7 cellular contexts compared by ENCODE assay signal in genomic region chr3:184289426-184289938, GRCh38. TPM values are rescaled to one million over a fixed set of nuclear protein-coding genes. Genes with fewer than 3 reads are reported as not detected.
DNase-seq lines count a peak whose midpoint lies in the region; ATAC-seq and TF ChIP-seq lines count a peak whose summit lies in the region.

No MANE protein-coding gene starts in this region.

- no peak overlapping the region for H3K4me3 ChIP-seq in GM12875 (ENCODE audit: low read depth, low read length)
- H3K4me3 ChIP-seq in hepatocyte: no peak overlapping the region

- H3K36me3 ChIP-seq in hepatocyte (replicated peaks; ENCODE audit: insufficient read depth, low read depth): no peaks in the 10 kb centered on the region

- H3K27ac ChIP-seq in hepatocyte: no peak overlapping the region

- no peak overlapping the region for H2AFZ ChIP-seq in hepatocyte

- peaks cover 5% of the 10 kb centered on the region for H3K27me3 ChIP-seq in hepatocyte

- ATAC-seq in GM18511 (IDR thresholded peaks at IDR 0.05; ENCODE audit: unreplicated experiment): no peak

- no peaks in the 10 kb centered on the region for H3K9me3 ChIP-seq in hepatocyte (ENCODE audit: low read depth)

- H3K9me2 ChIP-seq in hepatocyte (replicated peaks; ENCODE audit: insufficient read depth): no peaks in the 10 kb centered on the region

- H3K79me2 ChIP-seq in hepatocyte: no peaks in the 10 kb centered on the region

- DNase-seq in NCI-H1417 treated with DMSO at 0.1 percent for 48 hours (lab: John Stamatoyannopoulos, UW): peak; percentile 6
- peak; percentile 72 for DNase-seq in SW480 (ENCODE audit: low spot score)
- DNase-seq in amniotic epithelial cell (ENCODE audit: low read depth): peak; percentile 34
- DNase-seq in hepatocyte (ENCODE audit: low spot score): peak; percentile 48
- DNase-seq in stimulated activated CD4-positive, alpha-beta T cell treated with anti-CD3 and anti-CD28 coated beads, Interleukin-15, amount 100 ng/mL, for 1 hour (ENCODE audit: low read depth in 1 of 2, low spot score in 1 of 2): peak; percentile 18 to 55

- peak; percentile 66 for TF ChIP-seq CTCF in GM12875 (IDR thresholded peaks at IDR 0.05; ENCODE audit: borderline replicate concordance, insufficient read depth, low read depth, low read length)
- TF ChIP-seq CTCF in hepatocyte (IDR thresholded peaks at IDR 0.05; ENCODE audit: poor library complexity): peak; percentile 51

- H3K4me2 ChIP-seq in hepatocyte: no peak overlapping the region

- 21% methylated on average over 10 of the region's 10 CpGs for WGBS in hepatocyte (ENCODE audit: low lambda C conversion rate, missing lambda C conversion rate)

- no peaks in the 10 kb centered on the region for H4K20me1 ChIP-seq in hepatocyte (ENCODE audit: insufficient read depth, poor library complexity, severe bottlenecking)

- H3K4me1 ChIP-seq in hepatocyte (ENCODE audit: insufficient read depth): no peaks in the 10 kb centered on the region

RNA-seq across cellular contexts. Expression of gene PSMD2, which starts 9.6 kb away (rescaled TPM):
- total RNA-seq in hepatocyte: 221 and 232 TPM in 2 replicates
- 241 and 268 TPM in 2 replicates for polyA plus RNA-seq in hepatocyte

RNA-seq across cellular contexts. Expression of gene ECE2, which starts 13.7 kb away (rescaled TPM):
- total RNA-seq in hepatocyte: not detected in 2 replicates
- polyA plus RNA-seq in hepatocyte: not detected in 2 replicates

RNA-seq across cellular contexts. Expression of gene EIF4G1, which starts 24.9 kb away (rescaled TPM):
- total RNA-seq in hepatocyte: 206 and 254 TPM in 2 replicates
- 200 and 204 TPM in 2 replicates for polyA plus RNA-seq in hepatocyte

RNA-seq across cellular contexts. Expression of gene CAMK2N2, which starts 28.1 kb away (rescaled TPM):
- total RNA-seq in hepatocyte: not detected in 2 replicates
- polyA plus RNA-seq in hepatocyte: 0.11 and 0.30 TPM in 2 replicates

RNA-seq across cellular contexts. Expression of gene EEF1AKMT4, which starts 40.0 kb away (rescaled TPM):
- total RNA-seq in hepatocyte: 8.4 and 9.8 TPM in 2 replicates
- polyA plus RNA-seq in hepatocyte: 13.5 and 16.5 TPM in 2 replicates

Comparison
In these comparisons a context has a peak if more than half of its experiments do, and no peak if none do; other contexts are left out.
1. DNase-seq: peak in every context shown above with its lines; median percentile 72 in SW480; 48 in hepatocyte; 36 in stimulated activated CD4-positive, alpha-beta T cell treated with anti-CD3 and anti-CD28 coated beads, Interleukin-15, amount 100 ng/mL, for 1 hour; 34 in amniotic epithelial cell; 6 in NCI-H1417 treated with DMSO at 0.1 percent for 48 hours.